In genomic region chr9:99954108-99954507, GRCh38 we compare ENCODE assay signal across 14 cellular contexts.
"Had no signal": no experiment of that assay in that cellular context is flagged by ENCODE, and none has a peak within 500 bp of the region (broad histone marks: within the 10 kb centered on the region; RNA-seq: fewer than 3 reads in every experiment).

No MANE protein-coding gene starts in this region.

- H3K27ac Mint-ChIP-seq: activated naive CD4-positive, alpha-beta T cell treated with anti-CD3 and anti-CD28 coated beads, Interleukin-2, amount 50 U/mL, for 24 hours; progenitor cell of endocrine pancreas; T-helper 2 cell treated with Interferon-gamma antibody and Interleukin-4, amounts not matched to agents 5 μg/mL and 100 μg/mL, for 36 hours had no signal

- H3K9me3 Mint-ChIP-seq: activated naive CD4-positive, alpha-beta T cell treated with anti-CD3 and anti-CD28 coated beads, Interleukin-2, amount 50 U/mL, for 24 hours; T-helper 2 cell treated with Interferon-gamma antibody and Interleukin-4, amounts not matched to agents 5 μg/mL and 100 μg/mL, for 36 hours had no signal

- ATAC-seq: gastroesophageal sphincter, heart right ventricle, lower lobe of right lung had no signal

- DNase-seq: activated CD4-positive, alpha-beta T cell treated with anti-CD3 and anti-CD28 coated beads, Interleukin-2, amount 50 U/mL, for 4 hours; colonic mucosa; heart right ventricle; left cardiac atrium; lower lobe of right lung; stimulated activated CD4-positive, alpha-beta T cell treated with anti-CD3 and anti-CD28 coated beads, Interleukin-2, amount 100 ng/mL, for 48 hours; stimulated activated naive CD4-positive, alpha-beta T cell; substantia nigra; transverse colon had no signal

- H3K4me3 Mint-ChIP-seq: activated naive CD4-positive, alpha-beta T cell treated with anti-CD3 and anti-CD28 coated beads, Interleukin-2, amount 50 U/mL, for 24 hours; mesothelial cell of epicardium; T-helper 2 cell treated with Interferon-gamma antibody and Interleukin-4, amounts not matched to agents 5 μg/mL and 100 μg/mL, for 36 hours had no signal

- H3K27me3 Mint-ChIP-seq: activated naive CD4-positive, alpha-beta T cell treated with anti-CD3 and anti-CD28 coated beads, Interleukin-2, amount 50 U/mL, for 24 hours; progenitor cell of endocrine pancreas had no signal
